ENCODE assay signal across 2 cellular contexts in genomic region chr17:4858880-4859260, GRCh38.
TF ChIP-seq lines count a peak whose summit lies in the region.

No MANE protein-coding gene starts in this region.

TF ChIP-seq in A549, 52 proteins besides CTCF, POLR2A, EP300 and RAD21:
- TF ChIP-seq EHF (CRISPR knock-in tag; IDR thresholded peaks at IDR 0.05) (no peak), BCL3 (IDR thresholded peaks at IDR 0.05) (no peak), FOSL2 (IDR thresholded peaks at IDR 0.05) (no peak), FOSL2 (CRISPR knock-in tag; IDR thresholded peaks at IDR 0.05) (no peak), MAFK (IDR thresholded peaks at IDR 0.05; ENCODE audit: partially characterized antibody) (no peak), HEYL (CRISPR knock-in tag; IDR thresholded peaks at IDR 0.05) (no peak), RNF2 (IDR thresholded peaks at IDR 0.05; ENCODE audit: borderline replicate concordance, low read depth) (no peak), NPAS2 (CRISPR knock-in tag; IDR thresholded peaks at IDR 0.05; ENCODE audit: borderline replicate concordance) (no peak), JUN (IDR thresholded peaks at IDR 0.05) (no peak)
- TF ChIP-seq, protein P1, sequence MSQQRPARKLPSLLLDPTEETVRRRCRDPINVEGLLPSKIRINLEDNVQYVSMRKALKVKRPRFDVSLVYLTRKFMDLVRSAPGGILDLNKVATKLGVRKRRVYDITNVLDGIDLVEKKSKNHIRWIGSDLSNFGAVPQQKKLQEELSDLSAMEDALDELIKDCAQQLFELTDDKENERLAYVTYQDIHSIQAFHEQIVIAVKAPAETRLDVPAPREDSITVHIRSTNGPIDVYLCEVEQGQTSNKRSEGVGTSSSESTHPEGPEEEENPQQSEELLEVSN (IDR thresholded peaks at IDR 0.05; ENCODE audit: borderline replicate concordance, low read depth) = no peak

TF ChIP-seq in GM12878, 131 proteins besides CTCF, POLR2A, EP300 and RAD21:
- TF ChIP-seq YY1 (IDR thresholded peaks at IDR 0.05; ENCODE audit: low read depth, low read length) (no peak), CHD2 (IDR thresholded peaks at IDR 0.05; ENCODE audit: borderline replicate concordance, low read depth, low read length) (no peak), REST (IDR thresholded peaks at IDR 0.05; ENCODE audit: low read depth, low read length) (no peak), RFX5 (IDR thresholded peaks at IDR 0.05; ENCODE audit: low read depth, low read length) (no peak), POLR2AphosphoS5 (IDR thresholded peaks at IDR 0.05; ENCODE audit: low read length) (no peak), SREBF2 (IDR thresholded peaks at IDR 0.05; ENCODE audit: low read length) (no peak), ZNF24 (IDR thresholded peaks at IDR 0.05) (no peak), MYB (IDR thresholded peaks at IDR 0.05; ENCODE audit: borderline replicate concordance, low read depth, low read length) (no peak), STAT3 (IDR thresholded peaks at IDR 0.05; ENCODE audit: low read depth, low read length) (no peak), SUPT20H (IDR thresholded peaks at IDR 0.05; ENCODE audit: borderline replicate concordance, control insufficient read depth, low read depth, low read length) (no peak)
- TF ChIP-seq, protein P2, sequence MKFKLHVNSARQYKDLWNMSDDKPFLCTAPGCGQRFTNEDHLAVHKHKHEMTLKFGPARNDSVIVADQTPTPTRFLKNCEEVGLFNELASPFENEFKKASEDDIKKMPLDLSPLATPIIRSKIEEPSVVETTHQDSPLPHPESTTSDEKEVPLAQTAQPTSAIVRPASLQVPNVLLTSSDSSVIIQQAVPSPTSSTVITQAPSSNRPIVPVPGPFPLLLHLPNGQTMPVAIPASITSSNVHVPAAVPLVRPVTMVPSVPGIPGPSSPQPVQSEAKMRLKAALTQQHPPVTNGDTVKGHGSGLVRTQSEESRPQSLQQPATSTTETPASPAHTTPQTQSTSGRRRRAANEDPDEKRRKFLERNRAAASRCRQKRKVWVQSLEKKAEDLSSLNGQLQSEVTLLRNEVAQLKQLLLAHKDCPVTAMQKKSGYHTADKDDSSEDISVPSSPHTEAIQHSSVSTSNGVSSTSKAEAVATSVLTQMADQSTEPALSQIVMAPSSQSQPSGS (IDR thresholded peaks at IDR 0.05; ENCODE audit: low read length) = no peak
